Comparison of ENCODE assay signal across 1 cellular context in the genomic region with DNA sequence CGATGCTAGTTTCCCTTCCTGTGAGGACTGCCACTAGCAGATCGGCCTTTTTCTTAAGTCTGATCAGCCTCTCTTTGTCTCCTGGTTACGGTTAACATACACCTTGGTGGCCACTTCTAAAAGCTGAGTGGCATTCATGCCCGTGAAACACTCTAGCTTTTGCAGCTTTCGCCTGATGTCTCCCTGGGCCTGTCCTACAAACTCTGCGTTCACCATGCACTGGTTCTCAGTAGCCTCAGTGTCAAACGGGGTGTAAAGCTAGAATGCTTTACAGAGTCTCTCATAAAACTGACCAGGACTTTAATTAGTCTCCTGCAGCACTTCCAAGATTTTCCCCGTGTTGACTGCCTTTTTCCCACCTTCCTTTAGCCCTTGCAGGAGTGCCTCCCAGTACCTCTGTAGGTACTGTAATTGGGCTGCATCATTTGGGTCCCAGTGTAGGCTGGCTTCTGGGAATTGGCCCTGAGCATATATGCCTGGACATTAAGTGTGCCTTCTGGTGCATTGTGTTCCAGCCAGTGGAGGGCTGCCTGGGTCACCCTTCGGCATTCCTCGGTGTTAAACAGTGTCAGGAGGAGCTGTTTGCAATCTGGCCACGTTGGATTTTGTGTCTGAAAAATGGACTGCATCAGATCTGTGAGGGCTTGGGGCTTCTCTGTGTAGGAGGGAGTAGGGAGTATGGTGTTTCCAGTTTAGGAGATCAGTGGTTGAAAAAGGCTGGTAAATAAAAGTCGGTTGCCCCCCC.
TF ChIP-seq lines count a peak whose summit lies in the region.

No MANE protein-coding gene starts in this region.

TF ChIP-seq in SK-N-SH treated with all-trans-retinoic acid at 6 μM for 48 hours, 23 proteins besides CTCF, POLR2A, EP300 and RAD21:
- TF ChIP-seq, protein P1, sequence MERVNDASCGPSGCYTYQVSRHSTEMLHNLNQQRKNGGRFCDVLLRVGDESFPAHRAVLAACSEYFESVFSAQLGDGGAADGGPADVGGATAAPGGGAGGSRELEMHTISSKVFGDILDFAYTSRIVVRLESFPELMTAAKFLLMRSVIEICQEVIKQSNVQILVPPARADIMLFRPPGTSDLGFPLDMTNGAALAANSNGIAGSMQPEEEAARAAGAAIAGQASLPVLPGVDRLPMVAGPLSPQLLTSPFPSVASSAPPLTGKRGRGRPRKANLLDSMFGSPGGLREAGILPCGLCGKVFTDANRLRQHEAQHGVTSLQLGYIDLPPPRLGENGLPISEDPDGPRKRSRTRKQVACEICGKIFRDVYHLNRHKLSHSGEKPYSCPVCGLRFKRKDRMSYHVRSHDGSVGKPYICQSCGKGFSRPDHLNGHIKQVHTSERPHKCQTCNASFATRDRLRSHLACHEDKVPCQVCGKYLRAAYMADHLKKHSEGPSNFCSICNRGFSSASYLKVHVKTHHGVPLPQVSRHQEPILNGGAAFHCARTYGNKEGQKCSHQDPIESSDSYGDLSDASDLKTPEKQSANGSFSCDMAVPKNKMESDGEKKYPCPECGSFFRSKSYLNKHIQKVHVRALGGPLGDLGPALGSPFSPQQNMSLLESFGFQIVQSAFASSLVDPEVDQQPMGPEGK (CRISPR knock-in tag; IDR thresholded peaks at IDR 0.05; ENCODE audit: borderline replicate concordance) = no peak
- TF ChIP-seq GLIS3 (CRISPR knock-in tag; IDR thresholded peaks at IDR 0.05) = no peak
- no peak for TF ChIP-seq ZFP30 (CRISPR knock-in tag; IDR thresholded peaks at IDR 0.05)
- TF ChIP-seq ZNF70 (CRISPR knock-in tag; IDR thresholded peaks at IDR 0.05) = no peak
- TF ChIP-seq TSHZ2 (CRISPR knock-in tag; IDR thresholded peaks at IDR 0.05) = no peak
- TF ChIP-seq OSR1 (CRISPR knock-in tag; IDR thresholded peaks at IDR 0.05) = no peak
- TF ChIP-seq TOX (CRISPR knock-in tag; IDR thresholded peaks at IDR 0.05; ENCODE audit: borderline replicate concordance) = no peak
- TF ChIP-seq PPARA (CRISPR knock-in tag; IDR thresholded peaks at IDR 0.05; ENCODE audit: borderline replicate concordance) = no peak
- TF ChIP-seq, protein P2, sequence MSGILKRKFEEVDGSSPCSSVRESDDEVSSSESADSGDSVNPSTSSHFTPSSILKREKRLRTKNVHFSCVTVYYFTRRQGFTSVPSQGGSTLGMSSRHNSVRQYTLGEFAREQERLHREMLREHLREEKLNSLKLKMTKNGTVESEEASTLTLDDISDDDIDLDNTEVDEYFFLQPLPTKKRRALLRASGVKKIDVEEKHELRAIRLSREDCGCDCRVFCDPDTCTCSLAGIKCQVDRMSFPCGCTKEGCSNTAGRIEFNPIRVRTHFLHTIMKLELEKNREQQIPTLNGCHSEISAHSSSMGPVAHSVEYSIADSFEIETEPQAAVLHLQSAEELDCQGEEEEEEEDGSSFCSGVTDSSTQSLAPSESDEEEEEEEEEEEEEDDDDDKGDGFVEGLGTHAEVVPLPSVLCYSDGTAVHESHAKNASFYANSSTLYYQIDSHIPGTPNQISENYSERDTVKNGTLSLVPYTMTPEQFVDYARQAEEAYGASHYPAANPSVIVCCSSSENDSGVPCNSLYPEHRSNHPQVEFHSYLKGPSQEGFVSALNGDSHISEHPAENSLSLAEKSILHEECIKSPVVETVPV (CRISPR knock-in tag; IDR thresholded peaks at IDR 0.05) = no peak
- TF ChIP-seq ISL1 (CRISPR knock-in tag; IDR thresholded peaks at IDR 0.05) = no peak
- TF ChIP-seq RARB (CRISPR knock-in tag; IDR thresholded peaks at IDR 0.05) = no peak
- TF ChIP-seq TCF4 (CRISPR knock-in tag; IDR thresholded peaks at IDR 0.05; ENCODE audit: borderline replicate concordance) = no peak
- TF ChIP-seq BACH2 (CRISPR knock-in tag; IDR thresholded peaks at IDR 0.05; ENCODE audit: borderline replicate concordance) = no peak
- no peak for TF ChIP-seq SNAI2 (CRISPR knock-in tag; IDR thresholded peaks at IDR 0.05)
